ENCODE assay signal across 1 cellular context in the genomic region with DNA sequence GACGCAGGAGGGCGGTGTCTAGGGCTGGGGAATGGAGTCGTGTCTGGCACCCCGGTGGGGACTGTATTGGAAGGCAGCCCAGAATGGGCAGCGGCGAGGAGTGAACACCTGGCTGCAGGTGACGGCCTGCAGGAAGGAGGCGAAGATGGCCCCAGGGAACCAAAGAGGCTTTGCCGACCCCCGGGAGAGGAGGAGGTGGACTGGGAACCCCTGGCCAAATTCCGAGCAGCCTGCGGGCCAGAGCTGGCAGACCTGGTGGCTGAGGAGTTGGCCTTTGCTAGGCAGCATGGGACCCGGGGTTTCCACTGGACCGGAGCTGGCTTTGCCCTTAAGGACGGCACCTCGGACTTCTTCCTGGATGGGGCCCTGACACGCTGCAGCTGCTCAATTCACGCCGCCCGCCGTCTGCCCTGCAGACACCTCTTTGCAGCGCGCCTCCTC.
TF ChIP-seq lines count a peak whose summit lies in the region.

No MANE protein-coding gene starts in this region.

TF ChIP-seq in IMR-90, 13 proteins besides CTCF, POLR2A, EP300 and RAD21:
- no peak for TF ChIP-seq RFX5 (IDR thresholded peaks at IDR 0.05; ENCODE audit: low read depth, low read length)
- TF ChIP-seq MXI1 (IDR thresholded peaks at IDR 0.05; ENCODE audit: borderline replicate concordance, low read depth, low read length) = no peak
- TF ChIP-seq CHD1 (IDR thresholded peaks at IDR 0.05; ENCODE audit: low read depth, low read length) = no peak
- TF ChIP-seq, protein P1, sequence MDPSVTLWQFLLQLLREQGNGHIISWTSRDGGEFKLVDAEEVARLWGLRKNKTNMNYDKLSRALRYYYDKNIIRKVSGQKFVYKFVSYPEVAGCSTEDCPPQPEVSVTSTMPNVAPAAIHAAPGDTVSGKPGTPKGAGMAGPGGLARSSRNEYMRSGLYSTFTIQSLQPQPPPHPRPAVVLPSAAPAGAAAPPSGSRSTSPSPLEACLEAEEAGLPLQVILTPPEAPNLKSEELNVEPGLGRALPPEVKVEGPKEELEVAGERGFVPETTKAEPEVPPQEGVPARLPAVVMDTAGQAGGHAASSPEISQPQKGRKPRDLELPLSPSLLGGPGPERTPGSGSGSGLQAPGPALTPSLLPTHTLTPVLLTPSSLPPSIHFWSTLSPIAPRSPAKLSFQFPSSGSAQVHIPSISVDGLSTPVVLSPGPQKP (IDR thresholded peaks at IDR 0.05; ENCODE audit: borderline replicate concordance, low read depth, low read length) = no peak
- TF ChIP-seq CEBPB (IDR thresholded peaks at IDR 0.05; ENCODE audit: low read depth, low read length) = no peak
- TF ChIP-seq FOS (IDR thresholded peaks at IDR 0.05; ENCODE audit: low read depth, low read length) = no peak
- TF ChIP-seq SMC3 (IDR thresholded peaks at IDR 0.05; ENCODE audit: low read depth, low read length) = no peak
- TF ChIP-seq NFE2L2 (IDR thresholded peaks at IDR 0.05; ENCODE audit: low read depth, low read length) = no peak
- TF ChIP-seq MAZ (IDR thresholded peaks at IDR 0.05; ENCODE audit: borderline replicate concordance, low read depth, low read length) = no peak
- TF ChIP-seq, protein P2, sequence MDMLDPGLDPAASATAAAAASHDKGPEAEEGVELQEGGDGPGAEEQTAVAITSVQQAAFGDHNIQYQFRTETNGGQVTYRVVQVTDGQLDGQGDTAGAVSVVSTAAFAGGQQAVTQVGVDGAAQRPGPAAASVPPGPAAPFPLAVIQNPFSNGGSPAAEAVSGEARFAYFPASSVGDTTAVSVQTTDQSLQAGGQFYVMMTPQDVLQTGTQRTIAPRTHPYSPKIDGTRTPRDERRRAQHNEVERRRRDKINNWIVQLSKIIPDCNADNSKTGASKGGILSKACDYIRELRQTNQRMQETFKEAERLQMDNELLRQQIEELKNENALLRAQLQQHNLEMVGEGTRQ (IDR thresholded peaks at IDR 0.05; ENCODE audit: low read depth, low read length) = no peak
- TF ChIP-seq BHLHE40 (IDR thresholded peaks at IDR 0.05; ENCODE audit: low read depth, low read length) = no peak
- no peak for TF ChIP-seq RCOR1 (IDR thresholded peaks at IDR 0.05; ENCODE audit: insufficient replicate concordance, low read length)
- no peak for TF ChIP-seq MAFK (IDR thresholded peaks at IDR 0.05; ENCODE audit: low read depth, low read length)
TF ChIP-seq in IMR-90: peak in this region for 0.
